In genomic region chr14:102509744-102510615, GRCh38 we compare ENCODE assay signal across 8 cellular contexts. TPM values are rescaled to one million over a fixed set of nuclear protein-coding genes. Genes with fewer than 3 reads are reported as not detected.
DNase-seq lines count a peak whose midpoint lies in the region; FAIRE-seq and TF ChIP-seq lines count a peak whose summit lies in the region.

A gene with protein sequence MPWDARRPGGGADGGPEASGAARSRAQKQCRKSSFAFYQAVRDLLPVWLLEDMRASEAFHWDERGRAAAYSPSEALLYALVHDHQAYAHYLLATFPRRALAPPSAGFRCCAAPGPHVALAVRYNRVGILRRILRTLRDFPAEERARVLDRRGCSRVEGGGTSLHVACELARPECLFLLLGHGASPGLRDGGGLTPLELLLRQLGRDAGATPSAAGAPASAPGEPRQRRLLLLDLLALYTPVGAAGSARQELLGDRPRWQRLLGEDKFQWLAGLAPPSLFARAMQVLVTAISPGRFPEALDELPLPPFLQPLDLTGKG (minus strand): TSS chr14:102509776. CDS start chr14:102507889, 1,887 bp downstream.

- H3K14ac ChIP-seq in H9 (ENCODE audit: insufficient read depth, low read length) (peak within 1 kb of the TSS; percentile 18), neuronal stem cell (ENCODE audit: low read length) (peak within 1 kb of the TSS; percentile 82)

- no peaks in the 10 kb centered on the region for H3K9me3 Mint-ChIP-seq in H9
- H3K9me3 Mint-ChIP-seq in activated naive CD4-positive, alpha-beta T cell treated with anti-CD3 and anti-CD28 coated beads for 36 hours: peaks cover 3% of the 10 kb centered on the region

- H3K27me3 ChIP-seq in H9 (ENCODE audit: insufficient read depth, low read length) (no peaks in the 10 kb centered on the region), MM.1S (replicated peaks; ENCODE audit: insufficient read depth, low read length) (no peaks in the 10 kb centered on the region), neuronal stem cell (ENCODE audit: control insufficient read depth in 3 of 3, insufficient read depth in 3 of 3, low read depth in 1 of 3, low read length in 3 of 3) (no peaks in the 10 kb centered on the region), stomach smooth muscle (ENCODE audit: control insufficient read depth in 1 of 2, insufficient read depth in 2 of 2, low read length in 2 of 2) (no peaks in the 10 kb centered on the region)

- H2AFZ ChIP-seq in H9 (ENCODE audit: low read length) (no peak within 1 kb of the TSS), MM.1S (ENCODE audit: low read length) (peak within 1 kb of the TSS; percentile 81), neuronal stem cell (ENCODE audit: low read length) (peak within 1 kb of the TSS; percentile 98)

- H3K9ac ChIP-seq in H9 (ENCODE audit: extremely low read depth, insufficient read length, low read length) (peak within 1 kb of the TSS; percentile 52), MM.1S (ENCODE audit: low read length) (peak within 1 kb of the TSS; percentile 28; the same call in 1 of the 2 replicates), neuronal stem cell (ENCODE audit: low read depth, low read length, poor library complexity) (peak within 1 kb of the TSS; percentile 97), stomach smooth muscle (ENCODE audit: low read length in 2 of 2) (peak within 1 kb of the TSS; percentile 87 to 90)

- H3K79me1 ChIP-seq in H9 (ENCODE audit: insufficient read depth, low read depth, low read length, poor library complexity, severe bottlenecking) (no peaks in the 10 kb centered on the region), neuronal stem cell (ENCODE audit: low read depth, low read length) (peaks cover 11% of the 10 kb centered on the region)

- H2AK5ac ChIP-seq in H9 (ENCODE audit: insufficient read length, low read length): no peak within 1 kb of the TSS
- H2AK5ac ChIP-seq in neuronal stem cell (ENCODE audit: low read depth, low read length): peak within 1 kb of the TSS; percentile 99

- no peaks in the 10 kb centered on the region for H3K9me3 ChIP-seq in H9 (ENCODE audit: control insufficient read depth, low read depth, low read length)
- H3K9me3 ChIP-seq in MM.1S (replicated peaks; ENCODE audit: insufficient read depth, low read length): no peaks in the 10 kb centered on the region
- H3K9me3 ChIP-seq in neuronal stem cell (replicated peaks in 1 of 2; ENCODE audit: control insufficient read depth in 2 of 2, insufficient read depth in 1 of 2, low read depth in 1 of 2, low read length in 2 of 2): no peaks in the 10 kb centered on the region
- no peaks in the 10 kb centered on the region for H3K9me3 ChIP-seq in stomach smooth muscle (ENCODE audit: control insufficient read depth in 2 of 2, low read length in 2 of 2)

- no peak within 1 kb of the TSS for H2BK20ac ChIP-seq in H9 (ENCODE audit: low read depth, low read length, poor library complexity, severe bottlenecking)

- H2BK15ac ChIP-seq in H9 (ENCODE audit: low read depth, low read length) (no peak within 1 kb of the TSS), neuronal stem cell (ENCODE audit: low read length) (peak within 1 kb of the TSS; percentile 75)

- H3K27ac ChIP-seq in H9 (ENCODE audit: insufficient read length, low read depth, low read length) (no peak within 1 kb of the TSS), MM.1S (ENCODE audit: low read length) (no peak within 1 kb of the TSS), neuronal stem cell (replicated peaks; ENCODE audit: low read length) (peak within 1 kb of the TSS; percentile 67), stomach smooth muscle (ENCODE audit: low read length) (peak within 1 kb of the TSS; percentile 89)

- H3K9me2 ChIP-seq in MM.1S (replicated peaks; ENCODE audit: insufficient read depth, low read length): no peaks in the 10 kb centered on the region

- H3K56ac ChIP-seq in H9 (ENCODE audit: insufficient read length, low read depth, low read length): no peak within 1 kb of the TSS

- peak within 1 kb of the TSS; percentile 81 to 91 for H3K4me3 Mint-ChIP-seq in H9
- peak within 1 kb of the TSS; percentile 84 for H3K4me3 Mint-ChIP-seq in activated naive CD4-positive, alpha-beta T cell treated with anti-CD3 and anti-CD28 coated beads for 36 hours

- no peak within 1 kb of the TSS for H2BK12ac ChIP-seq in H9 (ENCODE audit: insufficient read length, low read depth, low read length)
- H2BK12ac ChIP-seq in neuronal stem cell (ENCODE audit: low read length): peak within 1 kb of the TSS; percentile 41

- H3K27me3 Mint-ChIP-seq in H9 (ENCODE audit: low read depth): peaks cover 5% of the 10 kb centered on the region
- H3K27me3 Mint-ChIP-seq in activated naive CD4-positive, alpha-beta T cell treated with anti-CD3 and anti-CD28 coated beads for 36 hours (ENCODE audit: low read depth): no peaks in the 10 kb centered on the region

- no peaks in the 10 kb centered on the region for H3K79me2 ChIP-seq in H9 (ENCODE audit: insufficient read depth, low read length)
- no peaks in the 10 kb centered on the region for H3K79me2 ChIP-seq in MM.1S (ENCODE audit: low read length)

- peaks cover 12% of the 10 kb centered on the region for H3K23me2 ChIP-seq in H9 (ENCODE audit: insufficient read length, low read depth, low read length, poor library complexity, severe bottlenecking)

- H3K36me3 ChIP-seq in MM.1S (replicated peaks; ENCODE audit: insufficient read depth, low read length) (no peaks in the 10 kb centered on the region), neuronal stem cell (replicated peaks in 1 of 2; ENCODE audit: control insufficient read depth in 2 of 2, insufficient read depth in 2 of 2, low read length in 2 of 2) (peaks cover 18 to 23% of the 10 kb centered on the region in 2 donors), stomach smooth muscle (ENCODE audit: control insufficient read depth in 2 of 2, insufficient read depth in 2 of 2, low read length in 2 of 2) (peaks cover 0 to 6% of the 10 kb centered on the region in 2 donors)

- no peak; the same call in 2 of the 3 replicates for TF ChIP-seq CTCF in H9 (conservative IDR thresholded peaks at IDR 0.05)
- TF ChIP-seq CTCF in MM.1S (IDR thresholded peaks at IDR 0.05; ENCODE audit: low read length): no peak

- CTCF ChIA-PET in activated naive CD4-positive, alpha-beta T cell treated with anti-CD3 and anti-CD28 coated beads for 36 hours (lab: Charles Lee): interaction anchor here (0.9 kb wide), 1 partner anchor 12 kb away, joined by 4 read pairs; no protein-coding TSS in a partner anchor

- H3F3A ChIP-seq in MM.1S (ENCODE audit: insufficient read depth, low read length): no peaks in the 10 kb centered on the region

- H2BK120ac ChIP-seq in H9 (ENCODE audit: low read depth, low read length, poor library complexity, severe bottlenecking) (no peak within 1 kb of the TSS), neuronal stem cell (ENCODE audit: low read depth, low read length) (peak within 1 kb of the TSS; percentile 24)

- H3K4me1 ChIP-seq in H9 (ENCODE audit: insufficient read depth, low read length): no peaks in the 10 kb centered on the region; the same call in 1 of the 2 replicates
- no peaks in the 10 kb centered on the region for H3K4me1 ChIP-seq in MM.1S (ENCODE audit: low read length)
- peaks cover 13 to 21% of the 10 kb centered on the region in 2 donors for H3K4me1 ChIP-seq in neuronal stem cell (ENCODE audit: control insufficient read depth in 2 of 2, insufficient read depth in 1 of 2, low read depth in 1 of 2, low read length in 2 of 2)
- peaks cover 21% of the 10 kb centered on the region for H3K4me1 ChIP-seq in stomach smooth muscle (ENCODE audit: control insufficient read depth, insufficient read depth, low read length)

- H3K27ac Mint-ChIP-seq in H9: peak within 1 kb of the TSS; percentile 63 to 89 (median 64); a peak in 4 of 7 replicates
- no peak within 1 kb of the TSS for H3K27ac Mint-ChIP-seq in activated naive CD4-positive, alpha-beta T cell treated with anti-CD3 and anti-CD28 coated beads for 36 hours

- DNase-seq in EH (ENCODE audit: low read depth) (peak; percentile 93), H9 (peak; percentile 95), MM.1S (peak; percentile 84), SK-N-DZ (ENCODE audit: low spot score) (peak; percentile 81), frontal cortex (ENCODE audit: low spot score in 2 of 2) (peak; percentile 99), neuronal stem cell (ENCODE audit: low spot score) (peak; percentile 95)
- DNase-seq in activated naive CD4-positive, alpha-beta T cell treated with anti-CD3 and anti-CD28 coated beads for 36 hours: peak; percentile 91

- H3K23ac ChIP-seq in H9 (ENCODE audit: insufficient read length, low read depth, low read length) (no peak within 1 kb of the TSS), neuronal stem cell (ENCODE audit: low read depth, low read length, poor library complexity) (peak within 1 kb of the TSS; percentile 91)

- H3K4ac ChIP-seq in H9 (ENCODE audit: low read depth, low read length) (no peak within 1 kb of the TSS), neuronal stem cell (ENCODE audit: low read length) (peak within 1 kb of the TSS; percentile 97)

- H3K4me2 ChIP-seq in H9 (ENCODE audit: insufficient read depth, insufficient read length, low read length) (peak within 1 kb of the TSS; percentile 83), MM.1S (ENCODE audit: low read depth, low read length) (peak within 1 kb of the TSS; percentile 84), neuronal stem cell (ENCODE audit: insufficient read depth, low read length, poor library complexity, severe bottlenecking) (peak within 1 kb of the TSS; percentile 93)

- intact Hi-C loops in activated naive CD4-positive, alpha-beta T cell treated with anti-CD3 and anti-CD28 coated beads for 36 hours (cut with micrococcal nuclease): loop anchor here (2.0 kb wide), 2 partner anchors 147 to 191 kb away; partner anchors contain the start of genes CINP, TECPR2 and ZNF839

- H3K4me3 ChIP-seq in MM.1S (ENCODE audit: low read length) (peak within 1 kb of the TSS; percentile 62), neuronal stem cell (ENCODE audit: low read length in 2 of 2) (peak within 1 kb of the TSS; percentile 80 to 91), stomach smooth muscle (ENCODE audit: low read length in 2 of 2) (peak within 1 kb of the TSS; percentile 75 to 81)

- H2BK5ac ChIP-seq in H9 (ENCODE audit: insufficient read length, low read length) (no peak within 1 kb of the TSS), neuronal stem cell (ENCODE audit: low read length) (peak within 1 kb of the TSS; percentile 94)

- peaks cover 6 to 15% (median 10%) of the 10 kb centered on the region in 3 experiments; a peak in 5 of 7 replicates for H3K36me3 Mint-ChIP-seq in H9 (ENCODE audit: insufficient read depth in 1 of 3, low read depth in 3 of 3)
- H3K36me3 Mint-ChIP-seq in activated naive CD4-positive, alpha-beta T cell treated with anti-CD3 and anti-CD28 coated beads for 36 hours (ENCODE audit: low read depth): peaks cover 6% of the 10 kb centered on the region

- peaks cover 15 to 21% of the 10 kb centered on the region in 2 experiments for H3K4me1 Mint-ChIP-seq in H9
- peaks cover 8% of the 10 kb centered on the region for H3K4me1 Mint-ChIP-seq in activated naive CD4-positive, alpha-beta T cell treated with anti-CD3 and anti-CD28 coated beads for 36 hours (ENCODE audit: low read depth)

- H4K8ac ChIP-seq in H9 (replicated peaks; ENCODE audit: insufficient read length, low read depth, low read length) (no peak within 1 kb of the TSS), neuronal stem cell (ENCODE audit: low read depth, low read length) (no peak within 1 kb of the TSS)

- H4K91ac ChIP-seq in H9 (ENCODE audit: insufficient read length, low read depth, low read length): no peak within 1 kb of the TSS
- no peak within 1 kb of the TSS for H4K91ac ChIP-seq in neuronal stem cell (ENCODE audit: low read depth, low read length, poor library complexity)

- no peak within 1 kb of the TSS for H4K5ac ChIP-seq in H9 (ENCODE audit: insufficient read length, low read depth, low read length)

- H4K20me1 ChIP-seq in H9 (ENCODE audit: control insufficient read depth, insufficient read depth, insufficient read length): peaks cover 2% of the 10 kb centered on the region
- H4K20me1 ChIP-seq in MM.1S (ENCODE audit: insufficient read depth, low read length): no peaks in the 10 kb centered on the region

- H3K18ac ChIP-seq in H9 (ENCODE audit: insufficient read length, low read depth, low read length) (peak within 1 kb of the TSS; percentile 77), neuronal stem cell (ENCODE audit: low read length) (peak within 1 kb of the TSS; percentile 95)

- no CpG with 5 or more reads among the region's 91 CpGs for WGBS in H9 (ENCODE audit: extremely low coverage, insufficient read length, low lambda C conversion rate)
- WGBS in neuronal stem cell (ENCODE audit: extremely low coverage in 2 of 2, insufficient read length in 2 of 2, insufficient replicate concordance in 1 of 2), 2 donors: no CpG with 5 or more reads among the region's 91 CpGs

- no peak within 1 kb of the TSS for H3T11ph ChIP-seq in H9 (ENCODE audit: low read length)

- FAIRE-seq in frontal cortex (lab: Jason Lieb, UNC): no peak

RNA-seq across cellular contexts. Expression of the gene that starts here (rescaled TPM):
- total RNA-seq in H9 (2021) (29.0 and 29.8 TPM in 2 replicates), frontal cortex (3.7 TPM)
- 14.0 and 17.8 TPM in 2 replicates for polyA plus RNA-seq in SK-N-DZ (2014; cell fraction: cytosol; rRNA removed)
- 37.9 and 66.9 TPM in 2 replicates for polyA plus RNA-seq in SK-N-DZ (2014; cell fraction: nucleus; rRNA removed)
- total RNA-seq in activated naive CD4-positive, alpha-beta T cell treated with anti-CD3 and anti-CD28 coated beads for 36 hours: 10 to 100 TPM; 11.5 to 13.3 TPM
- 21.5 TPM for polyA plus RNA-seq in neuronal stem cell (2013, experiment 1 of 2)
- polyA plus RNA-seq in neuronal stem cell (2013, experiment 2 of 2): 21.0 TPM

Comparison
In these comparisons a context has a peak if more than half of its experiments do, and no peak if none do; other contexts are left out.
1. H3K27ac ChIP-seq: peak in neuronal stem cell (single experiment) and stomach smooth muscle (single experiment); none in H9 (single experiment) and MM.1S (single experiment).
2. H3K9ac ChIP-seq: peak in every context shown above with its lines; median percentile 97 in neuronal stem cell; 88 in stomach smooth muscle; 52 in H9; 28 in MM.1S.
3. Peak in every context shown above with its lines, with median percentiles within 50 percentile points of each other: DNase-seq, H3K4me2 ChIP-seq and H3K4me3 ChIP-seq.